36 cellular contexts compared by ENCODE assay signal in genomic region chr3:84304214-84304613, GRCh38.
"Had no signal": no experiment of that assay in that cellular context is flagged by ENCODE, and none has a peak within 500 bp of the region (broad histone marks: within the 10 kb centered on the region; RNA-seq: fewer than 3 reads in every experiment).

No MANE protein-coding gene starts in this region.

- H3K27me3 ChIP-seq: adrenal gland, body of pancreas, brain microvascular endothelial cell, breast epithelium had no signal

- DNase-seq: activated B cell treated with CpG ODN at 0.5 μM for 24 hours; activated CD4-positive, alpha-beta memory T cell treated with anti-CD3 and anti-CD28 coated beads for 36 hours; activated CD4-positive, alpha-beta T cell treated with anti-CD3 and anti-CD28 coated beads for 4 hours; activated CD4-positive, alpha-beta T cell treated with anti-CD3 and anti-CD28 coated beads, Interleukin-2, amount 10 ng/mL, durations not matched to agents 24 days and 14 days; activated CD4-positive, alpha-beta T cell treated with anti-CD3 and anti-CD28 coated beads, Interleukin-2, amount 50 U/mL, for 1 hour; activated CD4-positive, alpha-beta T cell treated with anti-CD3 and anti-CD28 coated beads, Interleukin-2, amount 50 U/mL, for 4 hours; activated CD4-positive, CD25-positive, alpha-beta regulatory T cell treated with anti-CD3 and anti-CD28 coated beads, Interleukin-2, amount 50 U/mL, for 72 hours; activated CD8-positive, alpha-beta memory T cell treated with anti-CD3 and anti-CD28 coated beads, Interleukin-2, amount 50 U/mL, for 4 hours; activated CD8-positive, alpha-beta T cell treated with anti-CD3 and anti-CD28 coated beads for 36 hours; activated effector memory CD4-positive, alpha-beta T cell treated with anti-CD3 and anti-CD28 coated beads, Interleukin-2, amount 50 U/mL, for 16 hours; activated gamma-delta T cell treated with Interleukin-2 at 50 U/mL for 16 hours; activated naive CD4-positive, alpha-beta T cell; activated naive CD4-positive, alpha-beta T cell treated with anti-CD3 and anti-CD28 coated beads for 36 hours; activated naive CD4-positive, alpha-beta T cell treated with anti-CD3 and anti-CD28 coated beads, Interleukin-2, amount 50 U/mL, for 16 hours; activated naive CD8-positive, alpha-beta T cell treated with anti-CD3 and anti-CD28 coated beads for 36 hours; activated T-cell treated with anti-CD3 and anti-CD28 coated beads for 4 hours; activated T-cell treated with anti-CD3 and anti-CD28 coated beads, Interleukin-2, amount 50 U/mL, for 1 hour; activated T-cell treated with anti-CD3 and anti-CD28 coated beads, Interleukin-2, amount 50 U/mL, for 4 hours; activated T-cell treated with anti-CD3 and anti-CD28 coated beads, Interleukin-2, amount 50 U/mL, for 72 hours; adrenal gland; amniotic stem cell; aorta; body of pancreas; brain microvascular endothelial cell; central memory CD4-positive, alpha-beta T cell; T-cell; T-helper 2 cell; T-helper 9 cell; WERI-Rb-1 had no signal

- FAIRE-seq: astrocyte had no signal

- H3K36me3 Mint-ChIP-seq: activated CD4-positive, alpha-beta memory T cell treated with anti-CD3 and anti-CD28 coated beads for 36 hours; activated naive CD4-positive, alpha-beta T cell treated with anti-CD3 and anti-CD28 coated beads, Interleukin-2, amount 50 U/mL, for 72 hours; activated naive CD8-positive, alpha-beta T cell treated with anti-CD3 and anti-CD28 coated beads for 36 hours; T-cell had no signal

- H3K4me3 ChIP-seq: adrenal gland, body of pancreas, breast epithelium had no signal

- H3K4me1 ChIP-seq: adrenal gland, body of pancreas, breast epithelium had no signal

- H3K9me3 Mint-ChIP-seq: activated B cell treated with CpG ODN at 0.5 μM for 24 hours; activated naive CD4-positive, alpha-beta T cell treated with anti-CD3 and anti-CD28 coated beads, Interleukin-2, amount 50 U/mL, for 72 hours; activated naive CD8-positive, alpha-beta T cell treated with anti-CD3 and anti-CD28 coated beads for 36 hours; activated T-helper 1 cell treated with anti-CD3 and anti-CD28 coated beads, Interleukin-12 subunit alpha, Interleukin-12 subunit beta, Interleukin-2, Interleukin-4 antibody, amounts not matched to agents 30 ng/mL and 10 ng/mL and 1 ng/mL, durations not matched to agents 14 hours and 24 hours and 36 hours had no signal

- H3K4me1 Mint-ChIP-seq: activated B cell treated with CpG ODN at 0.5 μM for 24 hours; activated CD4-positive, alpha-beta T cell treated with anti-CD3 and anti-CD28 coated beads, Interleukin-2, amount 10 ng/mL, durations not matched to agents 24 days and 14 days; activated naive CD8-positive, alpha-beta T cell treated with anti-CD3 and anti-CD28 coated beads for 36 hours; activated T-helper 17 cell treated with anti-CD3 and anti-CD28 coated beads, Interleukin-2, amount 50 U/mL, for 72 hours; T-cell had no signal

- H3K4me3 Mint-ChIP-seq: activated B cell treated with CpG ODN at 0.5 μM for 24 hours; activated CD4-positive, alpha-beta memory T cell treated with anti-CD3 and anti-CD28 coated beads for 36 hours; activated CD4-positive, alpha-beta T cell treated with anti-CD3 and anti-CD28 coated beads, Interleukin-2, amount 10 ng/mL, durations not matched to agents 24 days and 14 days; activated CD8-positive, alpha-beta T cell treated with anti-CD3 and anti-CD28 coated beads for 36 hours; activated naive CD4-positive, alpha-beta T cell treated with anti-CD3 and anti-CD28 coated beads for 36 hours; activated naive CD8-positive, alpha-beta T cell treated with anti-CD3 and anti-CD28 coated beads for 36 hours; activated T-cell treated with anti-CD3 and anti-CD28 coated beads, Interleukin-2, amount 50 U/mL, for 4 hours; activated T-cell treated with anti-CD3 and anti-CD28 coated beads, Interleukin-2, amount 50 U/mL, for 72 hours; activated T-helper 1 cell treated with anti-CD3 and anti-CD28 coated beads, Interleukin-12 subunit alpha, Interleukin-12 subunit beta, Interleukin-2, Interleukin-4 antibody, amounts not matched to agents 30 ng/mL and 10 ng/mL and 1 ng/mL, durations not matched to agents 14 hours and 24 hours and 36 hours; activated T-helper 17 cell treated with anti-CD3 and anti-CD28 coated beads, Interleukin-2, amount 50 U/mL, for 72 hours; T-cell; T-helper 1 cell treated with Interleukin-12 subunit alpha and Interleukin-12 subunit beta and Interleukin-4 antibody, amounts not matched to agents 30 μg/mL and 1 μg/mL, for 36 hours; T-helper 2 cell treated with Interferon-gamma antibody and Interleukin-4, amounts not matched to agents 5 μg/mL and 100 μg/mL, for 36 hours had no signal

- ATAC-seq: activated CD8-positive, alpha-beta T cell treated with anti-CD3 and anti-CD28 coated beads for 36 hours; activated naive CD4-positive, alpha-beta T cell treated with anti-CD3 and anti-CD28 coated beads, Interleukin-2, amount 50 U/mL, for 72 hours; activated T-cell treated with anti-CD3 and anti-CD28 coated beads, Interleukin-2, amount 50 U/mL, for 4 hours; activated T-cell treated with anti-CD3 and anti-CD28 coated beads, Interleukin-2, amount 50 U/mL, for 72 hours; activated T-helper 17 cell treated with anti-CD3 and anti-CD28 coated beads, Interleukin-2, amount 50 U/mL, for 72 hours; body of pancreas; T-cell had no signal

- H3K27ac ChIP-seq: adrenal gland, body of pancreas, brain microvascular endothelial cell, breast epithelium, WERI-Rb-1 had no signal

- H3K27me3 Mint-ChIP-seq: activated B cell treated with CpG ODN at 0.5 μM for 24 hours; activated CD4-positive, alpha-beta memory T cell treated with anti-CD3 and anti-CD28 coated beads for 36 hours; activated CD4-positive, alpha-beta T cell treated with anti-CD3 and anti-CD28 coated beads, Interleukin-2, amount 10 ng/mL, durations not matched to agents 24 days and 14 days; activated CD8-positive, alpha-beta T cell treated with anti-CD3 and anti-CD28 coated beads for 36 hours; activated naive CD8-positive, alpha-beta T cell treated with anti-CD3 and anti-CD28 coated beads for 36 hours; activated T-helper 17 cell treated with anti-CD3 and anti-CD28 coated beads, Interleukin-2, amount 50 U/mL, for 72 hours; T-cell had no signal

- H3K9me3 ChIP-seq: adrenal gland, body of pancreas, breast epithelium had no signal

- H3K27ac Mint-ChIP-seq: activated B cell treated with CpG ODN at 0.5 μM for 24 hours; activated CD4-positive, alpha-beta memory T cell treated with anti-CD3 and anti-CD28 coated beads for 36 hours; activated CD4-positive, alpha-beta T cell treated with anti-CD3 and anti-CD28 coated beads, Interleukin-2, amount 10 ng/mL, durations not matched to agents 24 days and 14 days; activated CD8-positive, alpha-beta T cell treated with anti-CD3 and anti-CD28 coated beads for 36 hours; activated naive CD4-positive, alpha-beta T cell treated with anti-CD3 and anti-CD28 coated beads for 36 hours; activated naive CD4-positive, alpha-beta T cell treated with anti-CD3 and anti-CD28 coated beads, Interleukin-2, amount 50 U/mL, for 72 hours; activated naive CD8-positive, alpha-beta T cell treated with anti-CD3 and anti-CD28 coated beads for 36 hours; activated T-cell treated with anti-CD3 and anti-CD28 coated beads, Interleukin-2, amount 50 U/mL, for 72 hours; activated T-helper 1 cell treated with anti-CD3 and anti-CD28 coated beads, Interleukin-12 subunit alpha, Interleukin-12 subunit beta, Interleukin-2, Interleukin-4 antibody, amounts not matched to agents 30 ng/mL and 10 ng/mL and 1 ng/mL, durations not matched to agents 14 hours and 24 hours and 36 hours; activated T-helper 17 cell treated with anti-CD3 and anti-CD28 coated beads, Interleukin-2, amount 50 U/mL, for 72 hours; T-cell; T-helper 1 cell treated with Interleukin-12 subunit alpha and Interleukin-12 subunit beta and Interleukin-4 antibody, amounts not matched to agents 30 μg/mL and 1 μg/mL, for 36 hours; T-helper 2 cell treated with Interferon-gamma antibody and Interleukin-4, amounts not matched to agents 5 μg/mL and 100 μg/mL, for 36 hours had no signal

- H3K36me3 ChIP-seq: adrenal gland, brain microvascular endothelial cell, breast epithelium, WERI-Rb-1 had no signal
